In the genomic region with DNA sequence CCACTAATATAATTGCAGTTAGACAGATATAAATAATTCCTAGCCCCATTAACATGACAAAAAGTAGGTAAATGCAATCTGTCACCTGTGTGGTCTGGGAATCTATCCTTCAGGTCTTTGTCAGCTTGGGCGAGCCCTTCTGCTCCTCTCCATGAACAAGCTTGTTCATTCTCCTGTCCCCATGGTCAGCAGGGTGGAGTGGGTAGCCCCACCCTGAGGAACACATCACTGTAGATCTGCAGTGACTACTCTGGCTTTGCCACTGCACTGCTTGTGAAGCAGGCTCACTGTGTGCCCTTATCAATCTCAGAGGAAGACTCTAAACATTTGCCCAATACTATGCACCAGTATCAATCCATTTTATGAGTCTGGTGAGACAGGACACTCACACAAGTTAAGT, we compare ENCODE assay signal across 22 cellular contexts.
"Had no signal": no experiment of that assay in that cellular context is flagged by ENCODE, and none has a peak within 500 bp of the region (broad histone marks: within the 10 kb centered on the region; RNA-seq: fewer than 3 reads in every experiment).

No MANE protein-coding gene starts in this region.

- H3K79me2 ChIP-seq: parathyroid adenoma had no signal

- H3K27ac ChIP-seq: coronary artery, gastrocnemius medialis, left lung, neutrophil, parathyroid adenoma, thyroid gland had no signal

- H3K9ac ChIP-seq: parathyroid adenoma had no signal

- H3K9me3 ChIP-seq: gastrocnemius medialis, left lung, mucosa of descending colon, neutrophil, thyroid gland had no signal

- DNase-seq: effector memory CD8-positive, alpha-beta T cell; foreskin fibroblast; gastrocnemius medialis; left cardiac atrium; left lung; mesenchymal stem cell; mucosa of descending colon; naive B cell; stimulated activated CD4-positive, alpha-beta T cell treated with anti-CD3 and anti-CD28 coated beads, Interleukin-12 subunit alpha, Interleukin-12 subunit beta, amount 100 ng/mL, for 4 hours; stimulated activated CD4-positive, alpha-beta T cell treated with anti-CD3 and anti-CD28 coated beads, Interleukin-1b, Interleukin-23, amount 100 ng/mL, for 48 hours; stimulated activated CD4-positive, alpha-beta T cell treated with anti-CD3 and anti-CD28 coated beads, Interleukin-4, amount 100 ng/mL, for 1 hour; stimulated activated CD8-positive, alpha-beta memory T cell treated with anti-CD3 and anti-CD28 coated beads, Interleukin-4, amount 100 ng/mL, for 48 hours; stimulated activated naive CD4-positive, alpha-beta T cell; stimulated activated naive CD8-positive, alpha-beta T cell treated with anti-CD3 and anti-CD28 coated beads, Interleukin-15, amount 100 ng/mL, for 72 hours; thyroid gland; trophoblast cell had no signal

- H3K27me3 ChIP-seq: gastrocnemius medialis, neutrophil, thyroid gland had no signal

- H3K4me3 ChIP-seq: coronary artery, gastrocnemius medialis, left lung, mucosa of descending colon, smooth muscle cell, thyroid gland had no signal

- H3K4me2 ChIP-seq: smooth muscle cell had no signal

- H2AFZ ChIP-seq: parathyroid adenoma had no signal

- H3K4me1 ChIP-seq: gastrocnemius medialis, left lung, parathyroid adenoma, thyroid gland had no signal

- ATAC-seq: effector memory CD8-positive, alpha-beta T cell; gastrocnemius medialis; left lung; mucosa of descending colon; natural killer cell treated with Interleukin-12 subunit alpha and Interleukin-12 subunit beta and Interleukin-15 and Interleukin-18, amount 100 ng/mL, for 72 hours; sciatic nerve; stimulated activated naive CD8-positive, alpha-beta T cell treated with anti-CD3 and anti-CD28 coated beads, Interleukin-15, amount 100 ng/mL, for 72 hours had no signal

- H3K36me3 ChIP-seq: gastrocnemius medialis, left lung, neutrophil, thyroid gland had no signal
